ENCODE assay signal across 1 cellular context in genomic region chr6:43575772-43576551, GRCh38.
A peak's percentile ranks its signal among the peaks of the same experiment; 100 is the strongest.
TF ChIP-seq lines count a peak whose summit lies in the region.

Gene POLH, plus strand, starts transcription at chr6:43576185. Its CDS starts 6,135 bp downstream, at chr6:43582320.
Gene XPO5, minus strand, starts transcription at chr6:43576038. Its CDS starts 174 bp downstream, at chr6:43575864.

TF ChIP-seq in HepG2, 621 proteins besides CTCF, POLR2A, EP300 and RAD21 (continued from another document and continues in another):
- TF ChIP-seq, protein P1, sequence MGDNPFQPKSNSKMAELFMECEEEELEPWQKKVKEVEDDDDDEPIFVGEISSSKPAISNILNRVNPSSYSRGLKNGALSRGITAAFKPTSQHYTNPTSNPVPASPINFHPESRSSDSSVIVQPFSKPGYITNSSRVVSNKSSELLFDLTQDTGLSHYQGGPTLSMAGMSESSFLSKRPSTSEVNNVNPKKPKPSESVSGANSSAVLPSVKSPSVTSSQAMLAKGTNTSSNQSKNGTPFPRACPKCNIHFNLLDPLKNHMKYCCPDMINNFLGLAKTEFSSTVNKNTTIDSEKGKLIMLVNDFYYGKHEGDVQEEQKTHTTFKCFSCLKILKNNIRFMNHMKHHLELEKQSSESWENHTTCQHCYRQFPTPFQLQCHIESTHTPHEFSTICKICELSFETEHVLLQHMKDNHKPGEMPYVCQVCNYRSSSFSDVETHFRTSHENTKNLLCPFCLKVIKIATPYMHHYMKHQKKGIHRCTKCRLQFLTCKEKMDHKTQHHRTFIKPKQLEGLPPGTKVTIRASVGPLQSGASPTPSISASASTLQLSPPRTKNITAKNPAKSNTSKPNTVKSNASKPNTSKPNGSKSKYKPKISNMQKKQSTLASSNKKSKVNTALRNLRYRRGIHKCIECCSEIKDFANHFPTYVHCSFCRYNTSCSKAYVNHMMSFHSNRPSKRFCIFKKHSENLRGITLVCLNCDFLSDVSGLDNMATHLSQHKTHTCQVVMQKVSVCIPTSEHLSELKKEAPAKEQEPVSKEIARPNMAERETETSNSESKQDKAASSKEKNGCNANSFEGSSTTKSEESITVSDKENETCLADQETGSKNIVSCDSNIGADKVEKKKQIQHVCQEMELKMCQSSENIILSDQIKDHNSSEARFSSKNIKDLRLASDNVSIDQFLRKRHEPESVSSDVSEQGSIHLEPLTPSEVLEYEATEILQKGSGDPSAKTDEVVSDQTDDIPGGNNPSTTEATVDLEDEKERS (CRISPR knock-in tag; IDR thresholded peaks at IDR 0.05), result no peak; the same call in 1 of the 2 replicates
- TF ChIP-seq, protein P2, sequence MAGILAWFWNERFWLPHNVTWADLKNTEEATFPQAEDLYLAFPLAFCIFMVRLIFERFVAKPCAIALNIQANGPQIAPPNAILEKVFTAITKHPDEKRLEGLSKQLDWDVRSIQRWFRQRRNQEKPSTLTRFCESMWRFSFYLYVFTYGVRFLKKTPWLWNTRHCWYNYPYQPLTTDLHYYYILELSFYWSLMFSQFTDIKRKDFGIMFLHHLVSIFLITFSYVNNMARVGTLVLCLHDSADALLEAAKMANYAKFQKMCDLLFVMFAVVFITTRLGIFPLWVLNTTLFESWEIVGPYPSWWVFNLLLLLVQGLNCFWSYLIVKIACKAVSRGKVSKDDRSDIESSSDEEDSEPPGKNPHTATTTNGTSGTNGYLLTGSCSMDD (CRISPR knock-in tag; IDR thresholded peaks at IDR 0.05), result peak; percentile 89
- peak; percentile 82 for TF ChIP-seq GTF3A (CRISPR knock-in tag; conservative IDR thresholded peaks at IDR 0.05)
- peak; percentile 52; the same call in 1 of the 2 replicates for TF ChIP-seq BCL6 (CRISPR knock-in tag; IDR thresholded peaks at IDR 0.05)
- TF ChIP-seq ATF2 (CRISPR knock-in tag; IDR thresholded peaks at IDR 0.05), result no peak; the same call in 1 of the 2 replicates
- TF ChIP-seq NAIF1 (CRISPR knock-in tag; IDR thresholded peaks at IDR 0.05; ENCODE audit: borderline replicate concordance), result peak; percentile 95
- peak; percentile 85 for TF ChIP-seq ZNF329 (CRISPR knock-in tag; IDR thresholded peaks at IDR 0.05; ENCODE audit: low read depth)
- TF ChIP-seq AGO2 (optimal IDR thresholded peaks at IDR 0.05; ENCODE audit: low read depth, low read length), result peak; percentile 76
- TF ChIP-seq HMG20A (CRISPR knock-in tag; IDR thresholded peaks at IDR 0.05; ENCODE audit: borderline replicate concordance), result 0 out of 2 replicates have a peak, but pooled peaks have one; percentile 8
- no peak for TF ChIP-seq PAF1 (CRISPR knock-in tag; IDR thresholded peaks at IDR 0.05)
- 0 out of 2 replicates have a peak, but pooled peaks have one; percentile 26 for TF ChIP-seq ZNF337 (CRISPR knock-in tag; IDR thresholded peaks at IDR 0.05; ENCODE audit: borderline replicate concordance, low read depth)
- no peak for TF ChIP-seq GPN1 (CRISPR knock-in tag; IDR thresholded peaks at IDR 0.05; ENCODE audit: borderline replicate concordance)
- no peak; the same call in 1 of the 2 replicates for TF ChIP-seq ZFP62 (CRISPR knock-in tag; IDR thresholded peaks at IDR 0.05)
- no peak for TF ChIP-seq ZNF251 (CRISPR knock-in tag; IDR thresholded peaks at IDR 0.05)
- TF ChIP-seq MYNN (CRISPR knock-in tag; IDR thresholded peaks at IDR 0.05; ENCODE audit: low read depth), result peak; percentile 84; the same call in 1 of the 2 replicates
- TF ChIP-seq, protein P3, sequence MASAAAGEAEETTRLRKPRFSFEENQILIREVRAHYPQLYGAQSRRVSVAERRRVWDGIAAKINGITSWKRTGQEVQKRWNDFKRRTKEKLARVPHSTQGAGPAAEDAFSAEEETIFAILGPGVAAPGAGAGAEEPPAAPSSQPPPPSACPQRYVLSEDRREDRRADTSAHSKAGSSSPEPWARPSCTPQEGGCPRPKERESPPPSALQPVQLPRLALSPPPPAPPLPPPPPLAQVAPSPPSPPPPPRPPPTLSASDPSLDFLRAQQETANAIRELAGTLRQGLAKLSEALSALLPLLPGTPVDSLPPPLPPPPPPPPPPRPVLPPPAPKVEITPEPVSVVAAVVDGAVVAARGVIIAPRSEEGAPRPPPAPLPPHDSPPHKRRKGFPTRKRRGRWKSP (CRISPR knock-in tag; IDR thresholded peaks at IDR 0.05), result peak; percentile 90; the same call in 1 of the 2 replicates
- TF ChIP-seq SIX4 (CRISPR knock-in tag; IDR thresholded peaks at IDR 0.05), result no peak; the same call in 1 of the 2 replicates
- TF ChIP-seq ZNF468 (CRISPR knock-in tag; IDR thresholded peaks at IDR 0.05), result no peak
- TF ChIP-seq POLR2AphosphoS5 (IDR thresholded peaks at IDR 0.05; ENCODE audit: low read depth, low read length), result peak; percentile 99
- 0 out of 2 replicates have a peak, but pooled peaks have one; percentile 18 for TF ChIP-seq HCFC1 (IDR thresholded peaks at IDR 0.05; ENCODE audit: low read depth, low read length)
- peak; percentile 72; the same call in 1 of the 2 replicates for TF ChIP-seq MIER3 (CRISPR knock-in tag; IDR thresholded peaks at IDR 0.05; ENCODE audit: borderline replicate concordance)
- no peak for TF ChIP-seq ZNF75D (CRISPR knock-in tag; IDR thresholded peaks at IDR 0.05; ENCODE audit: borderline replicate concordance)
- TF ChIP-seq JDP2 (CRISPR knock-in tag; IDR thresholded peaks at IDR 0.05; ENCODE audit: borderline replicate concordance), result 0 out of 2 replicates have a peak, but pooled peaks have one; percentile 51
- TF ChIP-seq, protein P4, sequence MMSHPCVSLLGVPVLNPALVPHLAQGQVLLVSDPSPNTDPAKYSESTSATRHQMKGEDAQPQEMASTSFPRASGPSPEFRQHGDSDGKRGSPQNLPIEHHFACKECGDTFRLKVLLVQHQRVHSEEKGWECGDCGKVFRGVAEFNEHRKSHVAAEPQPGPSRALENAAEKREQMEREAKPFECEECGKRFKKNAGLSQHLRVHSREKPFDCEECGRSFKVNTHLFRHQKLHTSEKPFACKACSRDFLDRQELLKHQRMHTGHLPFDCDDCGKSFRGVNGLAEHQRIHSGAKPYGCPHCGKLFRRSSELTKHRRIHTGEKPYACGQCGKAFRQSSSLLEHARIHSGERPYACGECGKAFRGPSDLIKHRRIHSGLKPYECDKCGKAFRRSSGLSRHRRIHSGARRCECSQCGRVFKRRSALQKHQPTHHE (CRISPR knock-in tag; IDR thresholded peaks at IDR 0.05; ENCODE audit: borderline replicate concordance), result peak; percentile 97
- TF ChIP-seq, protein P5, sequence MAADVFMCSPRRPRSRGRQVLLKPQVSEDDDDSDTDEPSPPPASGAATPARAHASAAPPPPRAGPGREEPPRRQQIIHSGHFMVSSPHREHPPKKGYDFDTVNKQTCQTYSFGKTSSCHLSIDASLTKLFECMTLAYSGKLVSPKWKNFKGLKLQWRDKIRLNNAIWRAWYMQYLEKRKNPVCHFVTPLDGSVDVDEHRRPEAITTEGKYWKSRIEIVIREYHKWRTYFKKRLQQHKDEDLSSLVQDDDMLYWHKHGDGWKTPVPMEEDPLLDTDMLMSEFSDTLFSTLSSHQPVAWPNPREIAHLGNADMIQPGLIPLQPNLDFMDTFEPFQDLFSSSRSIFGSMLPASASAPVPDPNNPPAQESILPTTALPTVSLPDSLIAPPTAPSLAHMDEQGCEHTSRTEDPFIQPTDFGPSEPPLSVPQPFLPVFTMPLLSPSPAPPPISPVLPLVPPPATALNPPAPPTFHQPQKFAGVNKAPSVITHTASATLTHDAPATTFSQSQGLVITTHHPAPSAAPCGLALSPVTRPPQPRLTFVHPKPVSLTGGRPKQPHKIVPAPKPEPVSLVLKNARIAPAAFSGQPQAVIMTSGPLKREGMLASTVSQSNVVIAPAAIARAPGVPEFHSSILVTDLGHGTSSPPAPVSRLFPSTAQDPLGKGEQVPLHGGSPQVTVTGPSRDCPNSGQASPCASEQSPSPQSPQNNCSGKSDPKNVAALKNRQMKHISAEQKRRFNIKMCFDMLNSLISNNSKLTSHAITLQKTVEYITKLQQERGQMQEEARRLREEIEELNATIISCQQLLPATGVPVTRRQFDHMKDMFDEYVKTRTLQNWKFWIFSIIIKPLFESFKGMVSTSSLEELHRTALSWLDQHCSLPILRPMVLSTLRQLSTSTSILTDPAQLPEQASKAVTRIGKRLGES (CRISPR knock-in tag; IDR thresholded peaks at IDR 0.05; ENCODE audit: borderline replicate concordance), result peak; percentile 81; the same call in 1 of the 2 replicates
- TF ChIP-seq, protein P6, sequence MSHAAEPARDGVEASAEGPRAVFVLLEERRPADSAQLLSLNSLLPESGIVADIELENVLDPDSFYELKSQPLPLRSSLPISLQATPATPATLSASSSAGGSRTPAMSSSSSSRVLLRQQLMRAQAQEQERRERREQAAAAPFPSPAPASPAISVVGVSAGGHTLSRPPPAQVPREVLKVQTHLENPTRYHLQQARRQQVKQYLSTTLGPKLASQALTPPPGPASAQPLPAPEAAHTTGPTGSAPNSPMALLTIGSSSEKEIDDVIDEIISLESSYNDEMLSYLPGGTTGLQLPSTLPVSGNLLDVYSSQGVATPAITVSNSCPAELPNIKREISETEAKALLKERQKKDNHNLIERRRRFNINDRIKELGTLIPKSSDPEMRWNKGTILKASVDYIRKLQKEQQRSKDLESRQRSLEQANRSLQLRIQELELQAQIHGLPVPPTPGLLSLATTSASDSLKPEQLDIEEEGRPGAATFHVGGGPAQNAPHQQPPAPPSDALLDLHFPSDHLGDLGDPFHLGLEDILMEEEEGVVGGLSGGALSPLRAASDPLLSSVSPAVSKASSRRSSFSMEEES (CRISPR knock-in tag; IDR thresholded peaks at IDR 0.05), result peak; percentile 67
- peak; percentile 85 for TF ChIP-seq PAX8 (CRISPR knock-in tag; IDR thresholded peaks at IDR 0.05; ENCODE audit: borderline replicate concordance)
- TF ChIP-seq GMEB2 (CRISPR knock-in tag; IDR thresholded peaks at IDR 0.05; ENCODE audit: low read depth), result peak; percentile 33; the same call in 1 of the 2 replicates
- TF ChIP-seq CREM (IDR thresholded peaks at IDR 0.05), result no peak
- TF ChIP-seq CREM (CRISPR knock-in tag; IDR thresholded peaks at IDR 0.05), result no peak
- TF ChIP-seq CREB1 (IDR thresholded peaks at IDR 0.05), result peak; percentile 15; the same call in 1 of the 2 replicates
- TF ChIP-seq CREB1 (CRISPR knock-in tag; IDR thresholded peaks at IDR 0.05), result no peak
- TF ChIP-seq HNF4A (CRISPR knock-in tag; IDR thresholded peaks at IDR 0.05), result no peak
- TF ChIP-seq ZXDC (CRISPR knock-in tag; IDR thresholded peaks at IDR 0.05), result no peak; the same call in none of the 2 replicates
- TF ChIP-seq ZNF557 (CRISPR knock-in tag; IDR thresholded peaks at IDR 0.05), result peak; percentile 70
- peak; percentile 98 for TF ChIP-seq ZNF687 (CRISPR knock-in tag; IDR thresholded peaks at IDR 0.05)
